ENCODE assay signal across 8 cellular contexts in the genomic region with DNA sequence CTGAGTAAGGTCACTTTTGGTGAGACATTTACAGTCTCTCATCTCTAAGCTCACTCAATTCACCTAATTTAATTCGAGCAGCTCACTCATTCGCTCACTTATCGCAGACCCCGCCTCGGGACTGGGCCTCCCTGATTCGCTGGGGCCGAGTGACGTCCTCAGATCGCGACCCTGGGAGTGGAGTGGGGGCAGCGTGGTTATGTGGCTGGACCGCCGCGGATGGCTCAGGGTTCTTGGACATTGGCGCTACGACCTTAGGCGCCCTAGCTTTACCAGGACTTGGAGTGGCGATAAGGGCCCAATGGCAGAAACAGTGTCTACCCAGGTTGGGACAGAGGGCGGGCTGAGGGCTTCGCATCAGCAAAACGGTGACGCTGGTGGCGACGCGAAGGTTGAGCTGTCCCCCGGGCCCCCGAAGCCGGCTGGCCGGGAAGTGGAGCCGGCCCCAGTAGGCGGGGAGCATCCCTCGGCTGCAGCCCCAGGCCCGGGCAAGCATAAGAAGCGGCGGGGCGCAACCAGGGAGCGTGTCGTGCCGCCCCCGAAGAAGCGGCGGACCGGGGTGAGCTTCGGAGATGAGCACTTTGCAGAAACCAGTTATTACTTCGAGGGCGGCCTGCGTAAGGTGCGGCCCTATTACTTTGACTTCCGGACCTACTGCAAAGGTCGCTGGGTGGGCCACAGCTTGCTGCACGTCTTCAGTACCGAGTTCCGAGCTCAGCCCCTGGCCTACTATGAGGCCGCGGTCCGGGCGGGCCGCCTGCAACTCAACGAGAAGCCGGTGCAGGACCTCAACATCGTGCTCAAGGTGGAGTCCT. TPM values are rescaled to one million over a fixed set of nuclear protein-coding genes. Genes with fewer than 3 reads are reported as not detected.
DNase-seq lines count a peak whose midpoint lies in the region; ATAC-seq and TF ChIP-seq lines count a peak whose summit lies in the region.

RPUSD2 (plus strand) TSS at position 161 of the 815 bp plus-strand sequence; CDS start at position 200, 39 bp downstream.

- H3K9me3 Mint-ChIP-seq in activated T-helper 2 cell treated with anti-CD3 and anti-CD28 coated beads, Interferon-gamma antibody, Interleukin-2, Interleukin-4, amounts not matched to agents 10 μg/mL and 5 μg/mL and 100 μg/mL, durations not matched to agents 14 hours and 24 hours and 36 hours, result no peaks in the 10 kb centered on the region
- H3K9me3 Mint-ChIP-seq in nephron, result no peaks in the 10 kb centered on the region

- H3K4me3 ChIP-seq in fibroblast of pulmonary artery (replicated peaks; ENCODE audit: low read depth, low read length), result peak within 1 kb of the TSS; percentile 94

- H3K4me3 Mint-ChIP-seq in activated T-helper 2 cell treated with anti-CD3 and anti-CD28 coated beads, Interferon-gamma antibody, Interleukin-2, Interleukin-4, amounts not matched to agents 10 μg/mL and 5 μg/mL and 100 μg/mL, durations not matched to agents 14 hours and 24 hours and 36 hours (ENCODE audit: low read depth), result peak within 1 kb of the TSS; percentile 98
- H3K4me3 Mint-ChIP-seq in nephron, result peak within 1 kb of the TSS; percentile 97 to 99 (median 98)

- peak; percentile 44 for ATAC-seq in GM21737 (IDR thresholded peaks at IDR 0.05; ENCODE audit: unreplicated experiment)

- peaks cover 28% of the 10 kb centered on the region for H3K36me3 Mint-ChIP-seq in activated T-helper 2 cell treated with anti-CD3 and anti-CD28 coated beads, Interferon-gamma antibody, Interleukin-2, Interleukin-4, amounts not matched to agents 10 μg/mL and 5 μg/mL and 100 μg/mL, durations not matched to agents 14 hours and 24 hours and 36 hours (ENCODE audit: low read depth)
- peaks cover 19% of the 10 kb centered on the region for H3K36me3 Mint-ChIP-seq in nephron (ENCODE audit: low read depth)

- no peaks in the 10 kb centered on the region for H3K27me3 Mint-ChIP-seq in activated T-helper 2 cell treated with anti-CD3 and anti-CD28 coated beads, Interferon-gamma antibody, Interleukin-2, Interleukin-4, amounts not matched to agents 10 μg/mL and 5 μg/mL and 100 μg/mL, durations not matched to agents 14 hours and 24 hours and 36 hours (ENCODE audit: low read depth)
- no peaks in the 10 kb centered on the region for H3K27me3 Mint-ChIP-seq in nephron (ENCODE audit: low read depth)

- intact Hi-C loops in activated T-helper 2 cell treated with anti-CD3 and anti-CD28 coated beads, Interferon-gamma antibody, Interleukin-2, Interleukin-4, amounts not matched to agents 10 μg/mL and 5 μg/mL and 100 μg/mL, durations not matched to agents 14 hours and 24 hours and 36 hours (cut with micrococcal nuclease), result loop anchor here (1.0 to 2.0 kb wide), 2 partner anchors 25 to 129 kb away; partner anchors contain the start of genes BAHD1 and KNL1

- DNase-seq in DMS 273 (lab: John Stamatoyannopoulos, UW; ENCODE audit: unreplicated experiment) (peak; percentile 94), M059J (ENCODE audit: low read depth) (peak; percentile 91), SHP77 (lab: John Stamatoyannopoulos, UW) (peak; percentile 92), fibroblast of pulmonary artery (ENCODE audit: low read depth) (peak; percentile 90)
- peak; percentile 89 for DNase-seq in activated T-helper 2 cell treated with anti-CD3 and anti-CD28 coated beads, Interferon-gamma antibody, Interleukin-2, Interleukin-4, amounts not matched to agents 10 μg/mL and 5 μg/mL and 100 μg/mL, durations not matched to agents 14 hours and 24 hours and 36 hours (ENCODE audit: low spot score)
- peak; percentile 91 for DNase-seq in stimulated activated naive CD4-positive, alpha-beta T cell treated with Interleukin-2 at 50 U/mL for 16 hours (lab: John Stamatoyannopoulos, UW)

- peaks cover 32% of the 10 kb centered on the region for H3K4me1 Mint-ChIP-seq in activated T-helper 2 cell treated with anti-CD3 and anti-CD28 coated beads, Interferon-gamma antibody, Interleukin-2, Interleukin-4, amounts not matched to agents 10 μg/mL and 5 μg/mL and 100 μg/mL, durations not matched to agents 14 hours and 24 hours and 36 hours (ENCODE audit: low read depth)
- H3K4me1 Mint-ChIP-seq in nephron, result peaks cover 32% of the 10 kb centered on the region

- TF ChIP-seq CTCF in fibroblast of pulmonary artery (IDR thresholded peaks at IDR 0.05; ENCODE audit: low read length, missing control alignments), result no peak
- TF ChIP-seq CTCF in nephron (IDR thresholded peaks at IDR 0.05; ENCODE audit: unreplicated experiment in 3 of 3), result no peak

- peak within 1 kb of the TSS; percentile 98 for H3K27ac Mint-ChIP-seq in activated T-helper 2 cell treated with anti-CD3 and anti-CD28 coated beads, Interferon-gamma antibody, Interleukin-2, Interleukin-4, amounts not matched to agents 10 μg/mL and 5 μg/mL and 100 μg/mL, durations not matched to agents 14 hours and 24 hours and 36 hours
- peak within 1 kb of the TSS; percentile 51 to 86 (median 85) for H3K27ac Mint-ChIP-seq in nephron

RNA-seq across cellular contexts. Expression of gene RPUSD2, which starts in this region (rescaled TPM):
- total RNA-seq in M059J (2014; rRNA removed; shearing (Covaris generic)), result 9.4 and 11.0 TPM in 2 replicates
- 18.6 and 18.8 TPM in 2 replicates for total RNA-seq in activated T-helper 2 cell treated with anti-CD3 and anti-CD28 coated beads, Interferon-gamma antibody, Interleukin-2, Interleukin-4, amounts not matched to agents 10 μg/mL and 5 μg/mL and 100 μg/mL, durations not matched to agents 14 hours and 24 hours and 36 hours

Comparison
In these comparisons a context has a peak if more than half of its experiments do, and no peak if none do; other contexts are left out.
1. Peak in every context shown above with its lines: DNase-seq, ATAC-seq and H3K4me3 ChIP-seq.